18 cellular contexts compared by ENCODE assay signal in genomic region chr22:40507491-40507890, GRCh38.
DNase-seq lines count a peak whose midpoint lies in the region; ATAC-seq and TF ChIP-seq lines count a peak whose summit lies in the region.
"Had no signal": no experiment of that assay in that cellular context is flagged by ENCODE, and none has a peak within 500 bp of the region (broad histone marks: within the 10 kb centered on the region; RNA-seq: fewer than 3 reads in every experiment).

No MANE protein-coding gene starts in this region.

- no TSS peak for BruUV-seq in MCF 10A (replicated peaks; lab: Mats Ljungman, UMichigan)
- no TSS peak for BruUV-seq in mammary epithelial cell (replicated peaks; lab: Mats Ljungman, UMichigan)

- no peaks in the 10 kb centered on the region for H3K27me3 ChIP-seq in mammary epithelial cell (ENCODE audit: insufficient read depth, low read length)
- no peaks in the 10 kb centered on the region for H3K27me3 ChIP-seq in uterus
- H3K27me3 ChIP-seq: BE2C had no signal

- 61% methylated on average over 6 of the region's 6 CpGs for WGBS in mammary epithelial cell (ENCODE audit: low coverage, missing lambda C conversion rate)

- CTCF ChIA-PET in MCF 10A (lab: Yijun Ruan, JAX) (no interaction called here), mammary epithelial cell (lab: Charles Lee; ENCODE audit: low non-redundant PET) (no interaction called here)

- no peak overlapping the region for H3K9ac ChIP-seq in mammary epithelial cell (ENCODE audit: insufficient read depth, low read length)

- in situ Hi-C loops in mammary epithelial cell (cut with MboI; ENCODE audit: low sequenced_read_pairs in 2 of 2): no loop called here

- dilution Hi-C loops in mammary epithelial cell (cut with HindIII; ENCODE audit: low sequenced_read_pairs): no loop called here

- DNase-seq in MCF 10A (ENCODE audit: unreplicated experiment) (no peak), mammary epithelial cell (no peak), chondrocyte (ENCODE audit: low spot score) (no peak), osteocyte (ENCODE audit: extremely low spot score, unreplicated experiment) (no peak), uterus (no peak), GM20000 (ENCODE audit: low spot score) (no peak), glomerular visceral epithelial cell (ENCODE audit: extremely low spot score) (no peak)
- DNase-seq: BE2C; CD4-positive, alpha-beta memory T cell; HCEC 1CT; KBM-7; NCI-H1092; NCI-H146; NCI-H2081 treated with DMSO at 0.1 percent for 48 hours; NCI-H2227 treated with DMSO at 0.1 percent for 48 hours; NCI-H524 had no signal

- peaks cover 49% of the 10 kb centered on the region for H3K79me2 ChIP-seq in mammary epithelial cell (ENCODE audit: insufficient read depth, low read length)

- H3K4me1 ChIP-seq in mammary epithelial cell (ENCODE audit: insufficient read depth, low read length): peaks cover 42% of the 10 kb centered on the region
- H3K4me1 ChIP-seq in uterus: peaks cover 18 to 33% of the 10 kb centered on the region in 2 donors

- peaks cover 49% of the 10 kb centered on the region for H3K4me1 Mint-ChIP-seq in MCF 10A (ENCODE audit: insufficient read depth, unreplicated experiment)
- peaks cover 86% of the 10 kb centered on the region for H3K4me1 Mint-ChIP-seq in chondrocyte (ENCODE audit: low read depth)
- H3K4me1 Mint-ChIP-seq in osteocyte (ENCODE audit: unreplicated experiment): peaks cover 70% of the 10 kb centered on the region

- no peak overlapping the region for H3K27ac ChIP-seq in mammary epithelial cell (ENCODE audit: insufficient read depth, low read depth, low read length)
- peak overlapping the region; percentile 87 to 95 for H3K27ac ChIP-seq in uterus
- H3K27ac ChIP-seq: 22Rv1 had no signal

- ATAC-seq in GM21526 (IDR thresholded peaks at IDR 0.05; ENCODE audit: low FRiP score, unreplicated experiment): no peak

- intact Hi-C loops in MCF 10A (cut with micrococcal nuclease) (no loop called here), mammary epithelial cell (cut with micrococcal nuclease) (no loop called here), uterus (cut with DNase I; ENCODE audit: low total_unique reads) (no loop called here)

- H3K4me3 Mint-ChIP-seq in MCF 10A (ENCODE audit: unreplicated experiment) (no peak overlapping the region), chondrocyte (ENCODE audit: unreplicated experiment) (no peak overlapping the region), osteocyte (ENCODE audit: unreplicated experiment) (no peak overlapping the region)
- H3K4me3 Mint-ChIP-seq: CD4-positive, alpha-beta memory T cell had no signal

- no peaks in the 10 kb centered on the region for H3K9me3 Mint-ChIP-seq in MCF 10A (ENCODE audit: unreplicated experiment)
- no peaks in the 10 kb centered on the region for H3K9me3 Mint-ChIP-seq in chondrocyte (ENCODE audit: low read depth)
- no peaks in the 10 kb centered on the region for H3K9me3 Mint-ChIP-seq in osteocyte (ENCODE audit: unreplicated experiment)
- H3K9me3 Mint-ChIP-seq: CD4-positive, alpha-beta memory T cell had no signal

- H3K36me3 ChIP-seq in mammary epithelial cell (ENCODE audit: insufficient read depth, low read length): no peaks in the 10 kb centered on the region
- H3K36me3 ChIP-seq in uterus: no peaks in the 10 kb centered on the region
- H3K36me3 ChIP-seq: BE2C had no signal

- no peak overlapping the region for H2AFZ ChIP-seq in mammary epithelial cell (ENCODE audit: low read depth, low read length)

- no peaks in the 10 kb centered on the region for H4K20me1 ChIP-seq in mammary epithelial cell (ENCODE audit: insufficient read depth, low read length)

- TF ChIP-seq CTCF in MCF 10A (IDR thresholded peaks at IDR 0.05; ENCODE audit: unreplicated experiment) (no peak), mammary epithelial cell (conservative IDR thresholded peaks at IDR 0.05 in 1 of 2, IDR thresholded peaks at IDR 0.05 in 1 of 2; ENCODE audit: extremely low read depth in 1 of 2, insufficient read depth in 1 of 2, low read depth in 1 of 2, low read length in 2 of 2) (no peak), chondrocyte (IDR thresholded peaks at IDR 0.05) (no peak), osteocyte (IDR thresholded peaks at IDR 0.05) (no peak), uterus (IDR thresholded peaks at IDR 0.05) (no peak), GM20000 (IDR thresholded peaks at IDR 0.05; ENCODE audit: extremely low read depth, missing control alignments) (no peak)

- POLR2A ChIA-PET in MCF 10A (lab: Yijun Ruan, JAX): interaction anchor here (1.0 to 5.2 kb wide), 6 partner anchors 13 to 145 kb away, joined by 3 to 55 read pairs (median 4); partner anchors contain the start of gene MRTFA

- no peak overlapping the region for H3K4me2 ChIP-seq in mammary epithelial cell (ENCODE audit: insufficient read depth, low read depth, low read length)

- H3K9me3 ChIP-seq in mammary epithelial cell (replicated peaks; ENCODE audit: insufficient read depth, low read length) (no peaks in the 10 kb centered on the region), uterus (no peaks in the 10 kb centered on the region)
- H3K9me3 ChIP-seq: BE2C had no signal

- H3K36me3 Mint-ChIP-seq in MCF 10A (ENCODE audit: insufficient read depth, unreplicated experiment): no peaks in the 10 kb centered on the region
- H3K36me3 Mint-ChIP-seq in chondrocyte (ENCODE audit: low read depth): no peaks in the 10 kb centered on the region
- peaks cover 5% of the 10 kb centered on the region for H3K36me3 Mint-ChIP-seq in osteocyte (ENCODE audit: unreplicated experiment)

- no peak overlapping the region for H3K4me3 ChIP-seq in mammary epithelial cell (replicated peaks in 1 of 3; ENCODE audit: insufficient read depth in 1 of 3, low read depth in 2 of 3, low read length in 3 of 3)
- no peak overlapping the region for H3K4me3 ChIP-seq in uterus

- no peak for TF ChIP-seq POLR2A in uterus (IDR thresholded peaks at IDR 0.05)

- H3K27me3 Mint-ChIP-seq in MCF 10A (ENCODE audit: insufficient read depth, unreplicated experiment) (no peaks in the 10 kb centered on the region), chondrocyte (ENCODE audit: low read depth) (no peaks in the 10 kb centered on the region), osteocyte (ENCODE audit: unreplicated experiment) (no peaks in the 10 kb centered on the region)
- H3K27me3 Mint-ChIP-seq: CD4-positive, alpha-beta memory T cell had no signal

- peak overlapping the region; percentile 85 for H3K27ac Mint-ChIP-seq in MCF 10A (ENCODE audit: low read depth, unreplicated experiment)
- peak overlapping the region; percentile 92 for H3K27ac Mint-ChIP-seq in chondrocyte (ENCODE audit: unreplicated experiment)
- peak overlapping the region; percentile 94 for H3K27ac Mint-ChIP-seq in osteocyte (ENCODE audit: unreplicated experiment)
- H3K27ac Mint-ChIP-seq: CD4-positive, alpha-beta memory T cell had no signal
